Comparison of ENCODE assay signal across 1 cellular context in the genomic region with DNA sequence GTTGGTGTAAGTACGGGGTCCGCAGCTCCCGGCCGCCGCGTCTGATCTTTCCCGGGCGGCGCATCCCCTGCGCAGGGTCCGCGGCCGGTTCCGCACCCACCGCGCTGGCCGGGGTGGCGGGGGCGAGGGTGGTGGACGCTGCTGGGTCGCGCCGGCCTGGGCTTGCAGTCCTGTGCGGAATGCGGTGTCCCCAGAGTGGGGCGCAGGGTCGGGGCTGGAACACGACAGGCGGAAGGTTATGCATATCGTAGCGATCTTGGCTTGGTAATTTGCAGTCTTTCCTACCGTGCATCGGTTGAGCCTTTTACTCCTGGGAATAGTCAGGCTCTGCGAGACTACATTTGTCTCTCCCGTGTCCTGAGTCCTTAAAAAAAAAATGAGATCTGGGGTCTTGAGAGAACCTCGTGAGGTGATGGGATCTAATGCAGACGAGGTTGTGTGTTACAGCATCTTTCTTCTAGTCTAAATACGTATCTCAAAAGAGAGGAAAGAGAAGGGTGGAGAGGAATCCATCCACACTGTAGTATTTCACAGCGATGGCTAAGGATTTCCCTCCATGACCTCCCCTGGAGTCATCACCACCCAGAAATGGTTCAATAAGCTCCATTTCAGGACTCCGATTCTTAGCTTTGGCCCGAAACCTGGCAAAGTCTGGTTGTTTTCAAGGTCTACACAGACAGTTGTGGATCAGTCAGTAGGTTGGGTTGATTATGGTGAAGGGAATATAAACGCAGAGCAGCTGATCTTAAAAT.
TF ChIP-seq lines count a peak whose summit lies in the region.

No MANE protein-coding gene starts in this region.

TF ChIP-seq in HepG2, 621 proteins besides CTCF, POLR2A, EP300 and RAD21 (continued from another document):
- TF ChIP-seq IRX3 (CRISPR knock-in tag; IDR thresholded peaks at IDR 0.05; ENCODE audit: borderline replicate concordance, low read depth) (peak; percentile 4; the same call in 1 of the 2 replicates), ZC3H13 (CRISPR knock-in tag; IDR thresholded peaks at IDR 0.05) (no peak; the same call in 1 of the 2 replicates), SRSF1 (optimal IDR thresholded peaks at IDR 0.05; ENCODE audit: low read depth, low read length) (peak; percentile 7), MEIS1 (CRISPR knock-in tag; IDR thresholded peaks at IDR 0.05; ENCODE audit: borderline replicate concordance) (no peak), ZFYVE20 (CRISPR knock-in tag; IDR thresholded peaks at IDR 0.05; ENCODE audit: borderline replicate concordance, low read depth) (0 out of 2 replicates have a peak, but pooled peaks have one; percentile 35), ZNF274 (CRISPR knock-in tag; IDR thresholded peaks at IDR 0.05) (no peak), ZNF343 (CRISPR knock-in tag; IDR thresholded peaks at IDR 0.05) (0 out of 2 replicates have a peak, but pooled peaks have one; percentile 6), ZC3H4 (CRISPR knock-in tag; IDR thresholded peaks at IDR 0.05; ENCODE audit: borderline replicate concordance) (peak; percentile 39; the same call in 1 of the 2 replicates), CHD2 (IDR thresholded peaks at IDR 0.05; ENCODE audit: low read depth, low read length) (no peak), STAG1 (CRISPR knock-in tag; IDR thresholded peaks at IDR 0.05) (0 out of 2 replicates have a peak, but pooled peaks have one; percentile 10), KAT7 (CRISPR knock-in tag; IDR thresholded peaks at IDR 0.05; ENCODE audit: borderline replicate concordance) (peak; percentile 39; the same call in 1 of the 2 replicates), ZFY (CRISPR knock-in tag; IDR thresholded peaks at IDR 0.05) (0 out of 2 replicates have a peak, but pooled peaks have one; percentile 4), SP2 (CRISPR knock-in tag; IDR thresholded peaks at IDR 0.05) (0 out of 2 replicates have a peak, but pooled peaks have one; percentile 19), ZMAT3 (CRISPR knock-in tag; conservative IDR thresholded peaks at IDR 0.05) (no peak), MAZ (IDR thresholded peaks at IDR 0.05; ENCODE audit: borderline replicate concordance, low read depth, low read length) (no peak), MAZ (CRISPR knock-in tag; IDR thresholded peaks at IDR 0.05; ENCODE audit: low read depth) (no peak), WIZ (CRISPR knock-in tag; IDR thresholded peaks at IDR 0.05) (0 out of 2 replicates have a peak, but pooled peaks have one; percentile 10), ZNF563 (CRISPR knock-in tag; IDR thresholded peaks at IDR 0.05) (no peak), HOXD1 (CRISPR knock-in tag; IDR thresholded peaks at IDR 0.05) (0 out of 2 replicates have a peak, but pooled peaks have one; percentile 30), ZNF101 (CRISPR knock-in tag; IDR thresholded peaks at IDR 0.05; ENCODE audit: borderline replicate concordance, low read depth) (no peak), MEIS2 (CRISPR knock-in tag; IDR thresholded peaks at IDR 0.05) (no peak), RBM39 (IDR thresholded peaks at IDR 0.05; ENCODE audit: low read depth, low read length, poor library complexity, severe bottlenecking) (peak; percentile 9), ZNF773 (CRISPR knock-in tag; IDR thresholded peaks at IDR 0.05; ENCODE audit: borderline replicate concordance) (0 out of 2 replicates have a peak, but pooled peaks have one; percentile 28), BRD4 (CRISPR knock-in tag; IDR thresholded peaks at IDR 0.05) (no peak; the same call in 1 of the 2 replicates), PCBP1 (IDR thresholded peaks at IDR 0.05; ENCODE audit: borderline replicate concordance, low read depth, low read length) (no peak), TMF1 (CRISPR knock-in tag; IDR thresholded peaks at IDR 0.05; ENCODE audit: low read depth) (no peak), ZNF484 (CRISPR knock-in tag; IDR thresholded peaks at IDR 0.05; ENCODE audit: borderline replicate concordance, low read depth) (no peak)
- TF ChIP-seq, protein P1, sequence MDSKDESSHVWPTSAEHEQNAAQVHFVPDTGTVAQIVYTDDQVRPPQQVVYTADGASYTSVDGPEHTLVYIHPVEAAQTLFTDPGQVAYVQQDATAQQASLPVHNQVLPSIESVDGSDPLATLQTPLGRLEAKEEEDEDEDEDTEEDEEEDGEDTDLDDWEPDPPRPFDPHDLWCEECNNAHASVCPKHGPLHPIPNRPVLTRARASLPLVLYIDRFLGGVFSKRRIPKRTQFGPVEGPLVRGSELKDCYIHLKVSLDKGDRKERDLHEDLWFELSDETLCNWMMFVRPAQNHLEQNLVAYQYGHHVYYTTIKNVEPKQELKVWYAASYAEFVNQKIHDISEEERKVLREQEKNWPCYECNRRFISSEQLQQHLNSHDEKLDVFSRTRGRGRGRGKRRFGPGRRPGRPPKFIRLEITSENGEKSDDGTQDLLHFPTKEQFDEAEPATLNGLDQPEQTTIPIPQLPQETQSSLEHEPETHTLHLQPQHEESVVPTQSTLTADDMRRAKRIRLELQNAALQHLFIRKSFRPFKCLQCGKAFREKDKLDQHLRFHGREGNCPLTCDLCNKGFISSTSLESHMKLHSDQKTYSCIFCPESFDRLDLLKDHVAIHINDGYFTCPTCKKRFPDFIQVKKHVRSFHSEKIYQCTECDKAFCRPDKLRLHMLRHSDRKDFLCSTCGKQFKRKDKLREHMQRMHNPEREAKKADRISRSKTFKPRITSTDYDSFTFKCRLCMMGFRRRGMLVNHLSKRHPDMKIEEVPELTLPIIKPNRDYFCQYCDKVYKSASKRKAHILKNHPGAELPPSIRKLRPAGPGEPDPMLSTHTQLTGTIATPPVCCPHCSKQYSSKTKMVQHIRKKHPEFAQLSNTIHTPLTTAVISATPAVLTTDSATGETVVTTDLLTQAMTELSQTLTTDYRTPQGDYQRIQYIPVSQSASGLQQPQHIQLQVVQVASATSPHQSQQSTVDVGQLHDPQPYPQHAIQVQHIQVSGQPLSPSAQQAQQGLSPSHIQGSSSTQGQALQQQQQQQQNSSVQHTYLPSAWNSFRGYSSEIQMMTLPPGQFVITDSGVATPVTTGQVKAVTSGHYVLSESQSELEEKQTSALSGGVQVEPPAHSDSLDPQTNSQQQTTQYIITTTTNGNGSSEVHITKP (CRISPR knock-in tag; IDR thresholded peaks at IDR 0.05; ENCODE audit: low read depth): no peak
- TF ChIP-seq, protein P2, sequence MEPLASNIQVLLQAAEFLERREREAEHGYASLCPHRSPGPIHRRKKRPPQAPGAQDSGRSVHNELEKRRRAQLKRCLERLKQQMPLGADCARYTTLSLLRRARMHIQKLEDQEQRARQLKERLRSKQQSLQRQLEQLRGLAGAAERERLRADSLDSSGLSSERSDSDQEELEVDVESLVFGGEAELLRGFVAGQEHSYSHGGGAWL (CRISPR knock-in tag; IDR thresholded peaks at IDR 0.05): 0 out of 2 replicates have a peak, but pooled peaks have one; percentile 5
- TF ChIP-seq, protein P3, sequence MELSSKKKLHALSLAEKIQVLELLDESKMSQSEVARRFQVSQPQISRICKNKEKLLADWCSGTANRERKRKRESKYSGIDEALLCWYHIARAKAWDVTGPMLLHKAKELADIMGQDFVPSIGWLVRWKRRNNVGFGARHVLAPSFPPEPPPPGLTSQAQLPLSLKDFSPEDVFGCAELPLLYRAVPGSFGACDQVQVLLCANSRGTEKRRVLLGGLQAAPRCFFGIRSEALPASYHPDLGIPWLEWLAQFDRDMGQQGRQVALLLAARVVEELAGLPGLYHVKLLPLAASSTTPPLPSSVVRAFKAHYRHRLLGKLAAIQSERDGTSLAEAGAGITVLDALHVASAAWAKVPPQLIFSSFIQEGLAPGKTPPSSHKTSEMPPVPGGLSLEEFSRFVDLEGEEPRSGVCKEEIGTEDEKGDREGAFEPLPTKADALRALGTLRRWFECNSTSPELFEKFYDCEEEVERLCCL (CRISPR knock-in tag; IDR thresholded peaks at IDR 0.05; ENCODE audit: borderline replicate concordance): no peak
- TF ChIP-seq, protein P4, sequence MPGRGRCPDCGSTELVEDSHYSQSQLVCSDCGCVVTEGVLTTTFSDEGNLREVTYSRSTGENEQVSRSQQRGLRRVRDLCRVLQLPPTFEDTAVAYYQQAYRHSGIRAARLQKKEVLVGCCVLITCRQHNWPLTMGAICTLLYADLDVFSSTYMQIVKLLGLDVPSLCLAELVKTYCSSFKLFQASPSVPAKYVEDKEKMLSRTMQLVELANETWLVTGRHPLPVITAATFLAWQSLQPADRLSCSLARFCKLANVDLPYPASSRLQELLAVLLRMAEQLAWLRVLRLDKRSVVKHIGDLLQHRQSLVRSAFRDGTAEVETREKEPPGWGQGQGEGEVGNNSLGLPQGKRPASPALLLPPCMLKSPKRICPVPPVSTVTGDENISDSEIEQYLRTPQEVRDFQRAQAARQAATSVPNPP (CRISPR knock-in tag; IDR thresholded peaks at IDR 0.05): no peak
- TF ChIP-seq, protein P5, sequence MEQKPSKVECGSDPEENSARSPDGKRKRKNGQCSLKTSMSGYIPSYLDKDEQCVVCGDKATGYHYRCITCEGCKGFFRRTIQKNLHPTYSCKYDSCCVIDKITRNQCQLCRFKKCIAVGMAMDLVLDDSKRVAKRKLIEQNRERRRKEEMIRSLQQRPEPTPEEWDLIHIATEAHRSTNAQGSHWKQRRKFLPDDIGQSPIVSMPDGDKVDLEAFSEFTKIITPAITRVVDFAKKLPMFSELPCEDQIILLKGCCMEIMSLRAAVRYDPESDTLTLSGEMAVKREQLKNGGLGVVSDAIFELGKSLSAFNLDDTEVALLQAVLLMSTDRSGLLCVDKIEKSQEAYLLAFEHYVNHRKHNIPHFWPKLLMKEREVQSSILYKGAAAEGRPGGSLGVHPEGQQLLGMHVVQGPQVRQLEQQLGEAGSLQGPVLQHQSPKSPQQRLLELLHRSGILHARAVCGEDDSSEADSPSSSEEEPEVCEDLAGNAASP (CRISPR knock-in tag; IDR thresholded peaks at IDR 0.05; ENCODE audit: borderline replicate concordance): no peak
- TF ChIP-seq, protein P6, sequence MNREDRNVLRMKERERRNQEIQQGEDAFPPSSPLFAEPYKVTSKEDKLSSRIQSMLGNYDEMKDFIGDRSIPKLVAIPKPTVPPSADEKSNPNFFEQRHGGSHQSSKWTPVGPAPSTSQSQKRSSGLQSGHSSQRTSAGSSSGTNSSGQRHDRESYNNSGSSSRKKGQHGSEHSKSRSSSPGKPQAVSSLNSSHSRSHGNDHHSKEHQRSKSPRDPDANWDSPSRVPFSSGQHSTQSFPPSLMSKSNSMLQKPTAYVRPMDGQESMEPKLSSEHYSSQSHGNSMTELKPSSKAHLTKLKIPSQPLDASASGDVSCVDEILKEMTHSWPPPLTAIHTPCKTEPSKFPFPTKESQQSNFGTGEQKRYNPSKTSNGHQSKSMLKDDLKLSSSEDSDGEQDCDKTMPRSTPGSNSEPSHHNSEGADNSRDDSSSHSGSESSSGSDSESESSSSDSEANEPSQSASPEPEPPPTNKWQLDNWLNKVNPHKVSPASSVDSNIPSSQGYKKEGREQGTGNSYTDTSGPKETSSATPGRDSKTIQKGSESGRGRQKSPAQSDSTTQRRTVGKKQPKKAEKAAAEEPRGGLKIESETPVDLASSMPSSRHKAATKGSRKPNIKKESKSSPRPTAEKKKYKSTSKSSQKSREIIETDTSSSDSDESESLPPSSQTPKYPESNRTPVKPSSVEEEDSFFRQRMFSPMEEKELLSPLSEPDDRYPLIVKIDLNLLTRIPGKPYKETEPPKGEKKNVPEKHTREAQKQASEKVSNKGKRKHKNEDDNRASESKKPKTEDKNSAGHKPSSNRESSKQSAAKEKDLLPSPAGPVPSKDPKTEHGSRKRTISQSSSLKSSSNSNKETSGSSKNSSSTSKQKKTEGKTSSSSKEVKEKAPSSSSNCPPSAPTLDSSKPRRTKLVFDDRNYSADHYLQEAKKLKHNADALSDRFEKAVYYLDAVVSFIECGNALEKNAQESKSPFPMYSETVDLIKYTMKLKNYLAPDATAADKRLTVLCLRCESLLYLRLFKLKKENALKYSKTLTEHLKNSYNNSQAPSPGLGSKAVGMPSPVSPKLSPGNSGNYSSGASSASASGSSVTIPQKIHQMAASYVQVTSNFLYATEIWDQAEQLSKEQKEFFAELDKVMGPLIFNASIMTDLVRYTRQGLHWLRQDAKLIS (CRISPR knock-in tag; IDR thresholded peaks at IDR 0.05): 0 out of 2 replicates have a peak, but pooled peaks have one; percentile 89
- TF ChIP-seq, protein P7, sequence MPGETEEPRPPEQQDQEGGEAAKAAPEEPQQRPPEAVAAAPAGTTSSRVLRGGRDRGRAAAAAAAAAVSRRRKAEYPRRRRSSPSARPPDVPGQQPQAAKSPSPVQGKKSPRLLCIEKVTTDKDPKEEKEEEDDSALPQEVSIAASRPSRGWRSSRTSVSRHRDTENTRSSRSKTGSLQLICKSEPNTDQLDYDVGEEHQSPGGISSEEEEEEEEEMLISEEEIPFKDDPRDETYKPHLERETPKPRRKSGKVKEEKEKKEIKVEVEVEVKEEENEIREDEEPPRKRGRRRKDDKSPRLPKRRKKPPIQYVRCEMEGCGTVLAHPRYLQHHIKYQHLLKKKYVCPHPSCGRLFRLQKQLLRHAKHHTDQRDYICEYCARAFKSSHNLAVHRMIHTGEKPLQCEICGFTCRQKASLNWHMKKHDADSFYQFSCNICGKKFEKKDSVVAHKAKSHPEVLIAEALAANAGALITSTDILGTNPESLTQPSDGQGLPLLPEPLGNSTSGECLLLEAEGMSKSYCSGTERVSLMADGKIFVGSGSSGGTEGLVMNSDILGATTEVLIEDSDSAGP (CRISPR knock-in tag; IDR thresholded peaks at IDR 0.05; ENCODE audit: borderline replicate concordance): 0 out of 2 replicates have a peak, but pooled peaks have one; percentile 18
- TF ChIP-seq, protein P8, sequence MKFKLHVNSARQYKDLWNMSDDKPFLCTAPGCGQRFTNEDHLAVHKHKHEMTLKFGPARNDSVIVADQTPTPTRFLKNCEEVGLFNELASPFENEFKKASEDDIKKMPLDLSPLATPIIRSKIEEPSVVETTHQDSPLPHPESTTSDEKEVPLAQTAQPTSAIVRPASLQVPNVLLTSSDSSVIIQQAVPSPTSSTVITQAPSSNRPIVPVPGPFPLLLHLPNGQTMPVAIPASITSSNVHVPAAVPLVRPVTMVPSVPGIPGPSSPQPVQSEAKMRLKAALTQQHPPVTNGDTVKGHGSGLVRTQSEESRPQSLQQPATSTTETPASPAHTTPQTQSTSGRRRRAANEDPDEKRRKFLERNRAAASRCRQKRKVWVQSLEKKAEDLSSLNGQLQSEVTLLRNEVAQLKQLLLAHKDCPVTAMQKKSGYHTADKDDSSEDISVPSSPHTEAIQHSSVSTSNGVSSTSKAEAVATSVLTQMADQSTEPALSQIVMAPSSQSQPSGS (CRISPR knock-in tag; IDR thresholded peaks at IDR 0.05): 0 out of 2 replicates have a peak, but pooled peaks have one; percentile 4
